14 cellular contexts compared by ENCODE assay signal in genomic region chr2:240208631-240209211, GRCh38.
"Had no signal": no experiment of that assay in that cellular context is flagged by ENCODE, and none has a peak within 500 bp of the region (broad histone marks: within the 10 kb centered on the region; RNA-seq: fewer than 3 reads in every experiment).

No MANE protein-coding gene starts in this region.

- H3K4me3 ChIP-seq: left lung, skin epidermis, thyroid gland, uterus had no signal

- H3K36me3 ChIP-seq: left lung, thyroid gland, uterus had no signal

- DNase-seq: activated CD4-positive, alpha-beta memory T cell treated with anti-CD3 and anti-CD28 coated beads, Interleukin-2, amount 10 ng/mL, durations not matched to agents 7 days and 5 days; activated CD4-positive, alpha-beta T cell treated with anti-CD3 and anti-CD28 coated beads for 36 hours; activated CD8-positive, alpha-beta memory T cell treated with anti-CD3 and anti-CD28 coated beads, Interleukin-2, amount 50 U/mL, for 4 hours; activated naive CD4-positive, alpha-beta T cell; foreskin melanocyte; mesendoderm; nephron progenitor cell; T-cell; thyroid gland had no signal

- H3K27ac ChIP-seq: left lung, skin epidermis, thyroid gland, uterus, VCaP had no signal

- H3K4me1 Mint-ChIP-seq: activated CD4-positive, alpha-beta memory T cell treated with anti-CD3 and anti-CD28 coated beads, Interleukin-2, amount 10 ng/mL, durations not matched to agents 7 days and 5 days; T-cell had no signal

- H3K27ac Mint-ChIP-seq: activated CD4-positive, alpha-beta memory T cell treated with anti-CD3 and anti-CD28 coated beads, Interleukin-2, amount 10 ng/mL, durations not matched to agents 7 days and 5 days; activated CD4-positive, alpha-beta T cell treated with anti-CD3 and anti-CD28 coated beads for 36 hours; activated T-helper 1 cell treated with anti-CD3 and anti-CD28 coated beads, Interleukin-12 subunit alpha, Interleukin-12 subunit beta, Interleukin-2, Interleukin-4 antibody, amounts not matched to agents 30 ng/mL and 10 ng/mL and 1 ng/mL, durations not matched to agents 14 hours and 24 hours and 36 hours; nephron progenitor cell; T-cell had no signal

- H3K9me3 ChIP-seq: thyroid gland, uterus had no signal

- H3K27me3 ChIP-seq: thyroid gland, uterus had no signal

- H3K4me1 ChIP-seq: left lung, uterus had no signal

- H3K9me3 Mint-ChIP-seq: activated CD4-positive, alpha-beta memory T cell treated with anti-CD3 and anti-CD28 coated beads, Interleukin-2, amount 10 ng/mL, durations not matched to agents 7 days and 5 days; T-cell had no signal

- ATAC-seq: activated CD4-positive, alpha-beta T cell treated with anti-CD3 and anti-CD28 coated beads for 36 hours; T-cell had no signal

- H3K4me3 Mint-ChIP-seq: activated CD4-positive, alpha-beta memory T cell treated with anti-CD3 and anti-CD28 coated beads, Interleukin-2, amount 10 ng/mL, durations not matched to agents 7 days and 5 days; activated CD4-positive, alpha-beta T cell treated with anti-CD3 and anti-CD28 coated beads for 36 hours; activated T-helper 1 cell treated with anti-CD3 and anti-CD28 coated beads, Interleukin-12 subunit alpha, Interleukin-12 subunit beta, Interleukin-2, Interleukin-4 antibody, amounts not matched to agents 30 ng/mL and 10 ng/mL and 1 ng/mL, durations not matched to agents 14 hours and 24 hours and 36 hours; nephron progenitor cell; T-cell had no signal

- H3K36me3 Mint-ChIP-seq: T-cell had no signal
